In the genomic region with DNA sequence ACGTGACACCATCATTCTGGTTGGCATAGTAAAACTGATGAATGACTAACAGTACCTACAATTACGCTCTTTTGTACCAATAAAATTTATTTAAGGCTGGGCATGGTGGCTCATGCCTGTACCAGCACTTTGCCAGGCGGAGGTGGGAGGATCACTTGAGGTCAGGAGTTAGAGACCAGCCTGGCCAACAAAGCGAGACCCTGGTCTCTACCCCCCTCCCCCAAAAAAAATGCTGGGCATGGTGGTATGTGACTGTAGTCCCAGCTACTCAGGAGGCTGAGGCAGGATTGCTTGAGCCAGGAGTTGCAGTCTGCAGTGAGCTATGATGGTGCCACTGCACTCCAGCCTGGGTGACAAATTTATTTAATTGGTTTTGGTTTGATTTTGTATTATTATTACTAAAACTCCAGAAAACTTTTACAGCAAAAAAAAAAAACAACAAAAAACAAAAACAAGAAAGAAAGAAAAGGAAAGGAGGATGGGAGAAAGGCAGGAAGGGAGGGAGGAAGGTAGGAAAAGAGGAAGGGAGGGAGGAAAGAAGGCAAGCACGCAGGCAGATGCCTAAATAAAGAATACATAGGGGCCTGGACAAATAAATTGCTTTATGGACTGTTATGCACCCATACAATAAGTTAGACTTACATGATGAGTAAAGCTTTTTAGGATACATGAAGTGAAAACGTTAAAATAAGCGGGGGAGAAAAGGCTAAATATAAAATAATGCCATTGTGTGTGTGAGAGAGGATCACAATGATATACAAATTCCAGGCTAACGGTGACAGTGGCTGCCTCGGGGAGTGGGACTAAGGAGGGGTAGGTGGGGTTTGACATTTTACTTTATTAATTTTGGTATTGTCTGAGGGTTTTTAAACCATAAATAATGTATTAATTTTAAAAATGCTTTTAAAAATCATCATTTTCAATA, we compare ENCODE assay signal across 8 cellular contexts. TPM values are rescaled to one million over a fixed set of nuclear protein-coding genes. Genes with fewer than 3 reads are reported as not detected.
DNase-seq lines count a peak whose midpoint lies in the region; ATAC-seq, FAIRE-seq and TF ChIP-seq lines count a peak whose summit lies in the region.

No MANE protein-coding gene starts in this region.

- H3K36me3 ChIP-seq in HEK293 (ENCODE audit: control insufficient read depth in 2 of 2, insufficient read depth in 1 of 2, low read length in 2 of 2) (peaks cover 5 to 26% of the 10 kb centered on the region in 2 experiments; a peak in 2 of 3 replicates), K562 (ENCODE audit: control insufficient read depth, insufficient read depth, low read length) (peaks cover 25% of the 10 kb centered on the region)

- H3K9me3 ChIP-seq in HEK293 (ENCODE audit: control insufficient read depth, insufficient read depth, low read depth, low read length) (no peaks in the 10 kb centered on the region), K562 (replicated peaks; ENCODE audit: control insufficient read depth, insufficient read depth, low read depth, low read length) (no peaks in the 10 kb centered on the region)

- TF ChIP-seq CTCF in 22Rv1 (IDR thresholded peaks at IDR 0.05) = no peak
- no peak for TF ChIP-seq CTCF in HEK293 (tag by site-specific recombination; IDR thresholded peaks at IDR 0.05)
- no peak for TF ChIP-seq CTCF in K562 (IDR thresholded peaks at IDR 0.05 in 2 of 3, conservative IDR thresholded peaks at IDR 0.05 in 1 of 3; ENCODE audit: insufficient read depth in 2 of 3, low read depth in 1 of 3, low read length in 3 of 3)
- TF ChIP-seq CTCF in mesothelial cell of epicardium (IDR thresholded peaks at IDR 0.05; ENCODE audit: unreplicated experiment) = no peak

- no peak for DNase-seq in K562 (ENCODE audit: extremely low read depth in 1 of 4, low spot score in 3 of 4)
- no peak for DNase-seq in mesothelial cell of epicardium (ENCODE audit: low spot score in 2 of 2, unreplicated experiment in 2 of 2)
- no peak for DNase-seq in central memory CD4-positive, alpha-beta T cell
- DNase-seq in NCI-H1417 treated with DMSO at 0.1 percent for 48 hours (lab: John Stamatoyannopoulos, UW) = no peak
- no peak for DNase-seq in activated CD8-positive, alpha-beta memory T cell treated with anti-CD3 and anti-CD28 coated beads, Interleukin-2, amount 50 U/mL, for 48 hours

- in situ Hi-C loops in K562 (cut with MboI) = no loop called here

- peaks cover 14% of the 10 kb centered on the region for H3K4me1 Mint-ChIP-seq in mesothelial cell of epicardium

- H3K9me1 ChIP-seq in K562 (ENCODE audit: control insufficient read depth, insufficient read depth, low read length) = no peaks in the 10 kb centered on the region

- peaks cover 18% of the 10 kb centered on the region for H3K36me3 Mint-ChIP-seq in mesothelial cell of epicardium

- TF ChIP-seq EP300 in K562 (IDR thresholded peaks at IDR 0.05; ENCODE audit: low read length) = no peak

- peak overlapping the region; percentile 95 for H3K4me2 ChIP-seq in K562 (ENCODE audit: insufficient read depth, low read length)

- H3K27ac Mint-ChIP-seq in mesothelial cell of epicardium = peak overlapping the region; percentile 98

- peak overlapping the region; percentile 93 for H2AFZ ChIP-seq in K562 (ENCODE audit: low read depth, low read length)

- peak overlapping the region; percentile 92 for H3K4me3 Mint-ChIP-seq in mesothelial cell of epicardium

- peaks cover 35% of the 10 kb centered on the region for H3K79me2 ChIP-seq in K562 (ENCODE audit: control insufficient read depth, insufficient read depth, low read length)

- TF ChIP-seq POLR2A in K562 (conservative IDR thresholded peaks at IDR 0.05) = no peak

- H3K9ac ChIP-seq in K562 (ENCODE audit: insufficient read depth in 1 of 2, low read depth in 2 of 2, low read length in 2 of 2) = peak overlapping the region; percentile 16 to 92; a peak in 3 of 4 replicates

- H3K4me3 ChIP-seq in HEK293 (ENCODE audit: low read depth, low read length) (peak overlapping the region; percentile 74), K562 (peak overlapping the region; percentile 79)

- POLR2A ChIA-PET in HEK293 (lab: Yijun Ruan, JAX) (interaction anchor here (0.7 to 2.7 kb wide), 5 partner anchors 17 to 331 kb away, joined by 4 to 13 read pairs (median 4); a partner anchor contains a TSS), K562 (lab: Yijun Ruan, JAX) (interaction anchor here (0.6 to 1.7 kb wide), 3 partner anchors 10 to 486 kb away, joined by 3 to 5 read pairs (median 4); no protein-coding TSS in a partner anchor)

- peaks cover 3% of the 10 kb centered on the region; the same call in 1 of the 2 replicates for H3K4me1 ChIP-seq in HEK293 (ENCODE audit: control insufficient read depth, insufficient read depth, low read length)
- H3K4me1 ChIP-seq in K562 (replicated peaks in 1 of 2; ENCODE audit: control insufficient read depth in 2 of 2, insufficient read depth in 2 of 2, low read length in 2 of 2) = peaks cover 10 to 56% of the 10 kb centered on the region in 2 experiments

- CTCF ChIA-PET in HEK293 (lab: Yijun Ruan, JAX) (interaction anchor here (0.7 kb wide), 2 partner anchors 11 to 623 kb away, joined by 3 read pairs; no protein-coding TSS in a partner anchor), K562 (lab: Yijun Ruan, JAX; ENCODE audit: low intra/inter-chr PET ratio) (interaction anchor here (0.7 kb wide), 2 partner anchors 79 to 132 kb away, joined by 3 read pairs; no protein-coding TSS in a partner anchor)

- H4K20me1 ChIP-seq in K562 (replicated peaks; ENCODE audit: control insufficient read depth, insufficient read depth, low read length) = no peaks in the 10 kb centered on the region

- intact Hi-C loops in K562 (cut with micrococcal nuclease) = loop anchor here (1.0 to 10.0 kb wide), 5 partner anchors 28 to 390 kb away; a partner anchor contains a TSS

- H3K27me3 ChIP-seq in K562 (ENCODE audit: control insufficient read depth in 2 of 2, insufficient read depth in 2 of 2, low read length in 2 of 2) = no peaks in the 10 kb centered on the region

- ATAC-seq in K562 (no peak), GM21825 (IDR thresholded peaks at IDR 0.05; ENCODE audit: unreplicated experiment) (no peak)

- H3K27ac ChIP-seq in 22Rv1 = peak overlapping the region; percentile 60
- peak overlapping the region; percentile 57 for H3K27ac ChIP-seq in HEK293 (ENCODE audit: extremely low read depth, low read depth, low read length)
- peak overlapping the region; percentile 85 for H3K27ac ChIP-seq in K562 (ENCODE audit: extremely low read depth, low read depth, low read length)

- TF ChIP-seq RAD21 in K562 (CRISPR knock-in tag; conservative IDR thresholded peaks at IDR 0.05 in 1 of 2, IDR thresholded peaks at IDR 0.05 in 1 of 2) = no peak

- H3K9me3 Mint-ChIP-seq in mesothelial cell of epicardium = no peaks in the 10 kb centered on the region

- BruUV-seq in K562 (replicated peaks; lab: Mats Ljungman, UMichigan) = TSS peak; percentile 93

- H3K27me3 Mint-ChIP-seq in mesothelial cell of epicardium (ENCODE audit: low read depth) = peaks cover 33% of the 10 kb centered on the region

- no peak for FAIRE-seq in K562 (lab: Jason Lieb, UNC)

- 41% methylated on average over 9 of the region's 9 CpGs for WGBS in K562 (ENCODE audit: insufficient coverage, low coverage, missing lambda C conversion rate)

RNA-seq across cellular contexts. Expression of a gene that starts 0.7 kb away (rescaled TPM):
- total RNA-seq in K562 (2011; cell fraction: chromatin; rRNA removed; ENCODE audit: low replicate concordance) = 65.9 and 101 TPM in 2 replicates
- total RNA-seq in K562 (2011; cell fraction: nucleolus; rRNA removed) = 43.7 and 45.8 TPM in 2 replicates
- total RNA-seq in K562 (2011; cell fraction: nucleoplasm; rRNA removed) = 68.6 and 101 TPM in 2 replicates
- total RNA-seq in K562 (2014; rRNA removed) = 18.4 and 19.0 TPM in 2 replicates
- total RNA-seq in K562 (2014; rRNA removed; fragmentation: Illumina TruSeq; extraction: Trizol) = 31.4 and 37.4 TPM in 2 replicates
- total RNA-seq in K562 (2015; rRNA removed; fragmentation: Illumina TruSeq; extraction: Trizol) = 26.0 and 28.7 TPM in 2 replicates
- total RNA-seq in K562 (2021) = 19.0 and 22.3 TPM in 2 replicates
- polyA plus RNA-seq in K562 (2011; rRNA removed) = 48.9 and 59.9 TPM in 2 replicates
- 16.3 and 40.6 TPM in 2 replicates for polyA plus RNA-seq in K562 (2011; cell fraction: cytosol; rRNA removed)
- polyA plus RNA-seq in K562 (2011; cell fraction: nucleus; rRNA removed) = 55.3 and 65.2 TPM in 2 replicates
- polyA plus RNA-seq in K562 (2012) = 15.5 and 25.6 TPM in 2 replicates
- 31.8 and 32.5 TPM in 2 replicates for polyA plus RNA-seq in K562 (2014; fragmentation: Illumina TruSeq; extraction: Trizol)
- polyA plus RNA-seq in K562 (2014; fragmentation: Nextera tagmentation; extraction: Ambion mirVana) = 10 to 100 TPM; 18.8 to 20.0 TPM
- 30.4 and 35.2 TPM in 2 replicates for polyA plus RNA-seq in K562 (2014; rRNA removed)
- 49.6 and 64.4 TPM in 2 replicates for polyA minus RNA-seq in K562 (2011; rRNA and poly(A)+ RNA removed)
- 10.6 and 10.9 TPM in 2 replicates for polyA minus RNA-seq in K562 (2011; cell fraction: cytosol; rRNA and poly(A)+ RNA removed)
- polyA minus RNA-seq in K562 (2011; cell fraction: nucleus; rRNA and poly(A)+ RNA removed) = 28.3 and 55.3 TPM in 2 replicates
- 25.5 to 29.6 TPM (median 27.9 TPM) in 3 replicates for total RNA-seq in mesothelial cell of epicardium

RNA-seq across cellular contexts. Expression of a gene that starts 27.7 kb away (rescaled TPM):
- total RNA-seq in K562 (2011; cell fraction: chromatin; rRNA removed; ENCODE audit: low replicate concordance) = 4.0 and 6.2 TPM in 2 replicates
- 4.7 and 5.1 TPM in 2 replicates for total RNA-seq in K562 (2011; cell fraction: nucleolus; rRNA removed)
- 3.3 and 4.5 TPM in 2 replicates for total RNA-seq in K562 (2011; cell fraction: nucleoplasm; rRNA removed)
- total RNA-seq in K562 (2014; rRNA removed) (3.8 and 4.7 TPM in 2 replicates), K562 (2014; rRNA removed; fragmentation: Illumina TruSeq; extraction: Trizol) (5.0 and 5.9 TPM in 2 replicates), K562 (2015; rRNA removed; fragmentation: Illumina TruSeq; extraction: Trizol) (5.3 and 6.4 TPM in 2 replicates), K562 (2021) (4.2 and 5.1 TPM in 2 replicates), mesothelial cell of epicardium (5.8 to 6.8 TPM (median 6.8 TPM) in 3 replicates)
- polyA plus RNA-seq in K562 (2011; rRNA removed) (4.6 and 5.3 TPM in 2 replicates), K562 (2014; fragmentation: Illumina TruSeq; extraction: Trizol) (4.9 and 5.0 TPM in 2 replicates), K562 (2014; fragmentation: Nextera tagmentation; extraction: Ambion mirVana) (1 to 10 TPM; 1.2 to 1.6 TPM), K562 (2014; rRNA removed) (4.1 and 4.7 TPM in 2 replicates)
- polyA plus RNA-seq in K562 (2011; cell fraction: cytosol; rRNA removed) = 1.4 and 2.2 TPM in 2 replicates
- polyA plus RNA-seq in K562 (2011; cell fraction: nucleus; rRNA removed) = 4.4 and 4.9 TPM in 2 replicates
- 3.3 and 3.6 TPM in 2 replicates for polyA plus RNA-seq in K562 (2012)
- 5.1 and 8.8 TPM in 2 replicates for polyA minus RNA-seq in K562 (2011; rRNA and poly(A)+ RNA removed)
- 2.2 and 2.8 TPM in 2 replicates for polyA minus RNA-seq in K562 (2011; cell fraction: cytosol; rRNA and poly(A)+ RNA removed)
- 3.0 and 4.8 TPM in 2 replicates for polyA minus RNA-seq in K562 (2011; cell fraction: nucleus; rRNA and poly(A)+ RNA removed)

RNA-seq across cellular contexts. Expression of a gene that starts 34.7 kb away (rescaled TPM):
- not detected in 2 replicates for total RNA-seq in K562 (2011; cell fraction: chromatin; rRNA removed; ENCODE audit: low replicate concordance)
- not detected in 2 replicates for total RNA-seq in K562 (2011; cell fraction: nucleolus; rRNA removed)
- total RNA-seq in K562 (2011; cell fraction: nucleoplasm; rRNA removed) = not detected in 2 replicates
- not detected in 2 replicates for total RNA-seq in K562 (2014; rRNA removed)
- total RNA-seq in K562 (2014; rRNA removed; fragmentation: Illumina TruSeq; extraction: Trizol) = not detected in 2 replicates
- total RNA-seq in K562 (2015; rRNA removed; fragmentation: Illumina TruSeq; extraction: Trizol) = not detected in 2 replicates
- not detected in 2 replicates for total RNA-seq in K562 (2021)
- not detected in 2 replicates for polyA plus RNA-seq in K562 (2011; rRNA removed)
- not detected in 2 replicates for polyA plus RNA-seq in K562 (2011; cell fraction: cytosol; rRNA removed)
- not detected in 2 replicates for polyA plus RNA-seq in K562 (2011; cell fraction: nucleus; rRNA removed)
- polyA plus RNA-seq in K562 (2012) = 0.06 TPM in 1 of 2 replicates, not detected in the other
- polyA plus RNA-seq in K562 (2014; fragmentation: Illumina TruSeq; extraction: Trizol) = not detected in 2 replicates
- not detected for polyA plus RNA-seq in K562 (2014; fragmentation: Nextera tagmentation; extraction: Ambion mirVana)
- polyA plus RNA-seq in K562 (2014; rRNA removed) = not detected in 2 replicates
- not detected in 2 replicates for polyA minus RNA-seq in K562 (2011; rRNA and poly(A)+ RNA removed)
- polyA minus RNA-seq in K562 (2011; cell fraction: cytosol; rRNA and poly(A)+ RNA removed) = not detected in 2 replicates
- polyA minus RNA-seq in K562 (2011; cell fraction: nucleus; rRNA and poly(A)+ RNA removed) = not detected in 2 replicates
- total RNA-seq in mesothelial cell of epicardium = not detected in 3 replicates

RNA-seq across cellular contexts. Expression of a gene that starts 42.5 kb away (rescaled TPM):
- 33.0 and 48.0 TPM in 2 replicates for total RNA-seq in K562 (2011; cell fraction: chromatin; rRNA removed; ENCODE audit: low replicate concordance)
- total RNA-seq in K562 (2011; cell fraction: nucleolus; rRNA removed) = 7.7 and 9.1 TPM in 2 replicates
- 11.8 and 13.1 TPM in 2 replicates for total RNA-seq in K562 (2011; cell fraction: nucleoplasm; rRNA removed)
- total RNA-seq in K562 (2014; rRNA removed) (5.4 and 5.9 TPM in 2 replicates), K562 (2014; rRNA removed; fragmentation: Illumina TruSeq; extraction: Trizol) (10.5 and 10.7 TPM in 2 replicates), K562 (2015; rRNA removed; fragmentation: Illumina TruSeq; extraction: Trizol) (10.7 and 11.0 TPM in 2 replicates), K562 (2021) (6.1 and 6.9 TPM in 2 replicates), mesothelial cell of epicardium (26.6 to 29.2 TPM (median 26.9 TPM) in 3 replicates)
- polyA plus RNA-seq in K562 (2011; rRNA removed) (14.2 and 14.6 TPM in 2 replicates), K562 (2014; fragmentation: Illumina TruSeq; extraction: Trizol) (12.2 and 12.4 TPM in 2 replicates), K562 (2014; fragmentation: Nextera tagmentation; extraction: Ambion mirVana) (10 to 100 TPM in 1 of 2 experiments, 1 to 10 TPM in 1; 7.3 to 12.8 TPM), K562 (2014; rRNA removed) (6.4 and 8.4 TPM in 2 replicates)
- polyA plus RNA-seq in K562 (2011; cell fraction: cytosol; rRNA removed) = 2.7 and 6.0 TPM in 2 replicates
- polyA plus RNA-seq in K562 (2011; cell fraction: nucleus; rRNA removed) = 25.1 and 33.9 TPM in 2 replicates
- polyA plus RNA-seq in K562 (2012) = 7.0 and 10.4 TPM in 2 replicates
- 19.5 and 25.0 TPM in 2 replicates for polyA minus RNA-seq in K562 (2011; rRNA and poly(A)+ RNA removed)
- 2.3 and 3.2 TPM in 2 replicates for polyA minus RNA-seq in K562 (2011; cell fraction: cytosol; rRNA and poly(A)+ RNA removed)
- polyA minus RNA-seq in K562 (2011; cell fraction: nucleus; rRNA and poly(A)+ RNA removed) = 7.3 and 16.6 TPM in 2 replicates

RNA-seq across cellular contexts. Expression of a gene that starts 57.0 kb away (rescaled TPM):
- 7.8 and 12.2 TPM in 2 replicates for total RNA-seq in K562 (2011; cell fraction: chromatin; rRNA removed; ENCODE audit: low replicate concordance)
- 4.7 and 6.2 TPM in 2 replicates for total RNA-seq in K562 (2011; cell fraction: nucleolus; rRNA removed)
- 7.0 and 7.5 TPM in 2 replicates for total RNA-seq in K562 (2011; cell fraction: nucleoplasm; rRNA removed)
- 4.4 and 5.8 TPM in 2 replicates for total RNA-seq in K562 (2014; rRNA removed)
- total RNA-seq in K562 (2014; rRNA removed; fragmentation: Illumina TruSeq; extraction: Trizol) = 9.0 and 10.0 TPM in 2 replicates
- total RNA-seq in K562 (2015; rRNA removed; fragmentation: Illumina TruSeq; extraction: Trizol) = 8.3 and 8.9 TPM in 2 replicates
- total RNA-seq in K562 (2021) = 6.5 and 7.4 TPM in 2 replicates
- polyA plus RNA-seq in K562 (2011; rRNA removed) = 7.1 and 8.2 TPM in 2 replicates
- 3.0 and 4.0 TPM in 2 replicates for polyA plus RNA-seq in K562 (2011; cell fraction: cytosol; rRNA removed)
- polyA plus RNA-seq in K562 (2011; cell fraction: nucleus; rRNA removed) = 10.0 and 10.8 TPM in 2 replicates
- polyA plus RNA-seq in K562 (2012) = 4.9 and 7.8 TPM in 2 replicates
- 6.5 and 7.3 TPM in 2 replicates for polyA plus RNA-seq in K562 (2014; fragmentation: Illumina TruSeq; extraction: Trizol)
- polyA plus RNA-seq in K562 (2014; fragmentation: Nextera tagmentation; extraction: Ambion mirVana) = 1 to 10 TPM; 3.3 to 3.5 TPM
- 5.6 and 6.1 TPM in 2 replicates for polyA plus RNA-seq in K562 (2014; rRNA removed)
- polyA minus RNA-seq in K562 (2011; rRNA and poly(A)+ RNA removed) = 9.5 and 10.0 TPM in 2 replicates
- 3.3 and 4.4 TPM in 2 replicates for polyA minus RNA-seq in K562 (2011; cell fraction: cytosol; rRNA and poly(A)+ RNA removed)
- polyA minus RNA-seq in K562 (2011; cell fraction: nucleus; rRNA and poly(A)+ RNA removed) = 5.0 and 6.3 TPM in 2 replicates
- 8.9 to 9.4 TPM (median 9.2 TPM) in 3 replicates for total RNA-seq in mesothelial cell of epicardium
